In genomic region chr5:17517526-17517925, GRCh38 we compare ENCODE assay signal across 17 cellular contexts. TPM values are rescaled to one million over a fixed set of nuclear protein-coding genes. Genes with fewer than 3 reads are reported as not detected.
"Had no signal": no experiment of that assay in that cellular context is flagged by ENCODE, and none has a peak within 500 bp of the region (broad histone marks: within the 10 kb centered on the region; RNA-seq: fewer than 3 reads in every experiment).

No MANE protein-coding gene starts in this region.

RNA-seq across cellular contexts. Expression of gene TAF11L3, which starts 0.6 kb away (rescaled TPM):
- total RNA-seq: activated CD4-positive, alpha-beta T cell treated with anti-CD3 and anti-CD28 coated beads for 36 hours; dermis blood vessel endothelial cell; fibroblast of lung; heart right ventricle; left colon; lower leg skin; mononuclear cell; occipital lobe; renal cortical epithelial cell; Right ventricle myocardium superior; sigmoid colon; SK-MEL-5; smooth muscle cell; T-helper 1 cell treated with Interleukin-12 subunit alpha and Interleukin-12 subunit beta and Interleukin-4 antibody, amounts not matched to agents 30 ng/mL and 1 ng/mL, for 36 hours; testis; WTC11 had no signal
- polyA plus RNA-seq: fibroblast of lung, heart right ventricle, neural cell, sigmoid colon, smooth muscle cell had no signal

RNA-seq across cellular contexts. Expression of gene TAF11L4, which starts 4.1 kb away (rescaled TPM):
- total RNA-seq: activated CD4-positive, alpha-beta T cell treated with anti-CD3 and anti-CD28 coated beads for 36 hours; dermis blood vessel endothelial cell; fibroblast of lung; heart right ventricle; left colon; lower leg skin; mononuclear cell; occipital lobe; renal cortical epithelial cell; Right ventricle myocardium superior; sigmoid colon; SK-MEL-5; smooth muscle cell; T-helper 1 cell treated with Interleukin-12 subunit alpha and Interleukin-12 subunit beta and Interleukin-4 antibody, amounts not matched to agents 30 ng/mL and 1 ng/mL, for 36 hours; testis; WTC11 had no signal
- polyA plus RNA-seq: fibroblast of lung, heart right ventricle, neural cell, sigmoid colon, smooth muscle cell had no signal

RNA-seq across cellular contexts. Expression of gene TAF11L5, which starts 7.5 kb away (rescaled TPM):
- total RNA-seq: activated CD4-positive, alpha-beta T cell treated with anti-CD3 and anti-CD28 coated beads for 36 hours; dermis blood vessel endothelial cell; fibroblast of lung; heart right ventricle; left colon; lower leg skin; mononuclear cell; occipital lobe; renal cortical epithelial cell; Right ventricle myocardium superior; sigmoid colon; SK-MEL-5; smooth muscle cell; T-helper 1 cell treated with Interleukin-12 subunit alpha and Interleukin-12 subunit beta and Interleukin-4 antibody, amounts not matched to agents 30 ng/mL and 1 ng/mL, for 36 hours; testis; WTC11 had no signal
- polyA plus RNA-seq: fibroblast of lung, heart right ventricle, neural cell, sigmoid colon, smooth muscle cell had no signal

RNA-seq across cellular contexts. Expression of gene TAF11L6, which starts 10.9 kb away (rescaled TPM):
- total RNA-seq: activated CD4-positive, alpha-beta T cell treated with anti-CD3 and anti-CD28 coated beads for 36 hours; dermis blood vessel endothelial cell; fibroblast of lung; heart right ventricle; left colon; lower leg skin; mononuclear cell; occipital lobe; renal cortical epithelial cell; Right ventricle myocardium superior; sigmoid colon; SK-MEL-5; smooth muscle cell; T-helper 1 cell treated with Interleukin-12 subunit alpha and Interleukin-12 subunit beta and Interleukin-4 antibody, amounts not matched to agents 30 ng/mL and 1 ng/mL, for 36 hours; testis; WTC11 had no signal
- polyA plus RNA-seq: fibroblast of lung, heart right ventricle, neural cell, sigmoid colon, smooth muscle cell had no signal

RNA-seq across cellular contexts. Expression of gene TAF11L2, which starts 19.5 kb away (rescaled TPM):
- total RNA-seq: activated CD4-positive, alpha-beta T cell treated with anti-CD3 and anti-CD28 coated beads for 36 hours; dermis blood vessel endothelial cell; fibroblast of lung; heart right ventricle; left colon; lower leg skin; mononuclear cell; occipital lobe; renal cortical epithelial cell; Right ventricle myocardium superior; sigmoid colon; SK-MEL-5; smooth muscle cell; T-helper 1 cell treated with Interleukin-12 subunit alpha and Interleukin-12 subunit beta and Interleukin-4 antibody, amounts not matched to agents 30 ng/mL and 1 ng/mL, for 36 hours; testis; WTC11 had no signal
- polyA plus RNA-seq: fibroblast of lung, heart right ventricle, neural cell, sigmoid colon, smooth muscle cell had no signal
